In the genomic region with DNA sequence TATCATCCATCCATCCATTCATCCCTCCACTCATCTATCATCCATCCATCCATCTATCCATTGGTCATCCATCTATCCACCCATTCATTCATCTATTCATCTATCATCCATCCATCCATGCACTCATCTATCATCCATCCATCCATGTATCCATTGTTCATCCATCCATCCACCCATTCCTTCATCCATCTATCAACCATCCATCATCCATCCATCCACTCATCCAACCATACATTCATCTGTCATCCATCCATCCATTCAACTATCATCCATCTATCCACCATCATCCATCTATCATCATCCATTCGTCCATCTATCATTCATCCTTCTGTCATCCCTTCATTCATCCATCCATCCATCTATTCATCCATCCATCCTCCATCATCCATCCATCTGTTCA, we compare ENCODE assay signal across 21 cellular contexts.
"Had no signal": no experiment of that assay in that cellular context is flagged by ENCODE, and none has a peak within 500 bp of the region (broad histone marks: within the 10 kb centered on the region; RNA-seq: fewer than 3 reads in every experiment).

No MANE protein-coding gene starts in this region.

- H3K27me3 ChIP-seq: SJSA1 had no signal

- H3K4me1 ChIP-seq: SJSA1 had no signal

- H3K9me3 ChIP-seq: SJSA1 had no signal

- H3K27ac ChIP-seq: SJSA1, SK-N-MC had no signal

- FAIRE-seq: RCC 7860 had no signal

- H3K4me3 ChIP-seq: SJSA1, SK-N-MC had no signal

- DNase-seq: Kasumi-1, KG1, MM.1S, NCI-H1092 treated with DMSO at 0.1 percent for 48 hours, NCI-H1436, NCI-H187, NCI-H2029, NCI-H2081 treated with DMSO at 0.1 percent for 48 hours, NCI-H2171, NCI-H226, NCI-H446, NCI-H510A, NCI-H524 treated with DMSO at 0.1 percent for 48 hours, NCI-H69, NCI-H774, Right ventricle myocardium superior, RPMI8226, SIG-M5 had no signal

- H3K36me3 ChIP-seq: SJSA1 had no signal
